In the genomic region with DNA sequence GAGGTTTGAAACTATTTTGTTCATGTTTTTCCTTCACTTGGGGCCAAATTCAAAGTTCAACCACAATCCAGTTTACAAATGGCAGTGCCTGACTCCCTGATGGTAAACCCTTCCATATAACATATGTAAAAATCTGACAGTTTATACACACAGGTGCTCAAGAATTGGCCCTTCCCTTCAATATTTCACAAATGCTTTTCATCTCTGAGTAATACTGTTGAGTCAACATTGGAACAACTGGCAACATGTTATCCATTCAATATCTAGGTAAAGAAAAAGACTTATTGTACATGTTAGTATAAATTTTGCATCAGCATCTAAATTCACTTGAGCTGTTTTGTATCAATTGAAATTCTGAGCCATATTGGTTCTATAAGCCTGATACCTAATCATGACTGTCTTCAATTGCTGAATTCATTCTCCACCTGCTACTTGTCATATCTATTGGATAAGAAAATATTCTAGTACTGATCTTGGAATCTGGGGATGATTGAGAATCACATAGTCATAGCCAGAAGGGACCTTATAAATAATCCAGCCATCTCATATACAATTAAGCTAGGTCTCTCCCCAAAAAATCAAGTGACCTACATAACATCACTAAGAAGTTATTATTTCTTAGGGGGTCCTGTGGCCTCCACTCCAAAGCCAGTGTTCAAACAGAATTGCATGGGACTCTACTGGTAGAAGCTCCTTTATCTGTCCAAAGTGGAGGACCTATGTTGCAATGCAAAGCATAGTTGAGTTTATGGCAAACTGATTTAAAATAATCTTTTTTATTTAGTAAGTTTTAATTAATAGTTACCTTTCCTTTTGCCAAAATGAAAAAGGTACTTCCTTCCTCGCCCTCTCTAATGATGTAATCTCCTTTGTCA, we compare ENCODE assay signal across 10 cellular contexts.
A peak's percentile ranks its signal among the peaks of the same experiment; 100 is the strongest.
DNase-seq lines count a peak whose midpoint lies in the region; ATAC-seq and TF ChIP-seq lines count a peak whose summit lies in the region.
"Had no signal": no experiment of that assay in that cellular context is flagged by ENCODE, and none has a peak within 500 bp of the region (broad histone marks: within the 10 kb centered on the region; RNA-seq: fewer than 3 reads in every experiment).

No MANE protein-coding gene starts in this region.

- peak overlapping the region; percentile 82 for H3K4me3 Mint-ChIP-seq in central memory CD8-positive, alpha-beta T cell
- H3K4me3 Mint-ChIP-seq in neural progenitor cell: peak overlapping the region; percentile 78

- no peaks in the 10 kb centered on the region for H3K36me3 Mint-ChIP-seq in central memory CD8-positive, alpha-beta T cell (ENCODE audit: insufficient read depth)
- H3K36me3 Mint-ChIP-seq in neural progenitor cell: no peaks in the 10 kb centered on the region

- no peaks in the 10 kb centered on the region for H3K4me1 Mint-ChIP-seq in central memory CD8-positive, alpha-beta T cell
- peaks cover 3% of the 10 kb centered on the region for H3K4me1 Mint-ChIP-seq in neural progenitor cell

- no peaks in the 10 kb centered on the region for H3K27me3 Mint-ChIP-seq in central memory CD8-positive, alpha-beta T cell
- H3K27me3 Mint-ChIP-seq in neural progenitor cell (ENCODE audit: insufficient read depth, low read depth): no peaks in the 10 kb centered on the region

- no peak for TF ChIP-seq CTCF in neural progenitor cell (IDR thresholded peaks at IDR 0.05)

- H3K9ac ChIP-seq in neural progenitor cell: no peak overlapping the region

- H3K36me3 ChIP-seq in neural progenitor cell: no peaks in the 10 kb centered on the region

- no peaks in the 10 kb centered on the region for H4K20me1 ChIP-seq in neural progenitor cell (ENCODE audit: low read depth)

- no peaks in the 10 kb centered on the region for H3K9me3 ChIP-seq in neural progenitor cell (ENCODE audit: low read depth)

- H3K27me3 ChIP-seq in neural progenitor cell: no peaks in the 10 kb centered on the region

- DNase-seq in NCI-H2081 treated with DMSO at 0.1 percent for 48 hours (lab: John Stamatoyannopoulos, UW) (peak; percentile 11), NCI-H2081 (lab: John Stamatoyannopoulos, UW) (no peak), neural progenitor cell (ENCODE audit: low spot score) (no peak), NCI-H2107 treated with DMSO at 0.1 percent for 48 hours (lab: John Stamatoyannopoulos, UW; ENCODE audit: unreplicated experiment) (no peak)
- no peak for DNase-seq in Jurkat, Clone E6-1 (ENCODE audit: low read depth, low spot score)
- no peak for DNase-seq in central memory CD8-positive, alpha-beta T cell (ENCODE audit: low spot score in 2 of 2)
- DNase-seq: aorta, foreskin fibroblast had no signal

- no peak overlapping the region for H3K27ac ChIP-seq in neural progenitor cell

- no peaks in the 10 kb centered on the region for H3K4me1 ChIP-seq in neural progenitor cell

- no peaks in the 10 kb centered on the region for H3F3A ChIP-seq in neural progenitor cell (ENCODE audit: low read depth)

- no peak for ATAC-seq in central memory CD8-positive, alpha-beta T cell (replicated peaks; ENCODE audit: extremely low read depth, poor library complexity, severe bottlenecking)
- ATAC-seq in HG02759 (IDR thresholded peaks at IDR 0.05; ENCODE audit: unreplicated experiment) (no peak), GM19463 (IDR thresholded peaks at IDR 0.05; ENCODE audit: unreplicated experiment) (no peak)

- peak overlapping the region; percentile 70 for H3K4me2 ChIP-seq in neural progenitor cell

- H3K4me3 ChIP-seq in Jurkat, Clone E6-1 (ENCODE audit: low read length): peak overlapping the region; percentile 53
- H3K4me3 ChIP-seq in neural progenitor cell: peak overlapping the region; percentile 42

- peak overlapping the region; percentile 82 for H2AFZ ChIP-seq in neural progenitor cell (replicated peaks)

- no peaks in the 10 kb centered on the region for H3K9me3 Mint-ChIP-seq in central memory CD8-positive, alpha-beta T cell
- peaks cover 5% of the 10 kb centered on the region for H3K9me3 Mint-ChIP-seq in neural progenitor cell

- H3K79me2 ChIP-seq in neural progenitor cell (ENCODE audit: low read depth): no peaks in the 10 kb centered on the region

- H3K27ac Mint-ChIP-seq in central memory CD8-positive, alpha-beta T cell (ENCODE audit: low read depth): peak overlapping the region; percentile 92
- peak overlapping the region; percentile 42 for H3K27ac Mint-ChIP-seq in neural progenitor cell
